ENCODE assay signal across 8 cellular contexts in the genomic region with DNA sequence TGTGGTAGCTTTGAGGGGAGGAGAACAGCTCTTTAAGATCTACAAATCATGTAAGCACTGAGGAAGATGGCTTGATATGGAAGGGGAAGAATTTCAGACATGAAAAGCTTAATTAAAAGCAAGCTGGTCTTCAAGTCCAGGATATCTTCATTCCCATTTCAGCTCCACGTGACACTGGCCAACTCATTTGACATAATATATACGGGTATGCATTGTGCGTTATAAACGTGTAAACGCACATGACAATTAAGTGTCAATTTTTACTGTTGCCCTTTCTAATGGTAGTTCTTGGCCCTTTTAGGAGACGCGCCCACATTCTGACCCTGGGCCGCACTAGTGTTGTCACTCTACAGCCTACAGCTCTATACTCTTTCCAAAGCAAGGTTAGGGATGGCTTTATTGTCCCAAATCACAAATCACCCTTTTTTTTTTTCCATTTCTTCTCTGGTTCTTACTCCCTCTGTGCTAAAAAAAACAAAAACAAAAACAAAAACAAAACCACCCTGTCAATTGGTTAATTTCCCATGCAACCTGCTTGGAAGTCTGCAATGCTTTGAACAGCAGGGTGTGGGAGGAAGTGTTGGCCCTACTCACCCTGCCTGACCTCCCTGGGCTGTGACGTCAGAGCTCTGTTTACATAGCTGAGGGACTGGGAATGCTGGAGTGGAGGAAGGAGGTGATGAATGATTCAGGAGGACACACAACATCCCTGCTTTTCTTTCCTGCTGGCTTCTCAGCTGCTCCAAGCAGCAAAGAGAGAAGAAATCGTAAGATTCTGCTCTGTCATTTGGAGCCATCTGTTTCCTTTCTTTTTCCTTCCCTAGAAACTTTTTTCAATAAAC. TPM values are rescaled to one million over a fixed set of nuclear protein-coding genes. Genes with fewer than 3 reads are reported as not detected.
DNase-seq lines count a peak whose midpoint lies in the region; ATAC-seq, FAIRE-seq and TF ChIP-seq lines count a peak whose summit lies in the region.

No MANE protein-coding gene starts in this region.

- ATAC-seq in sciatic nerve, result peak; percentile 92

- TF ChIP-seq POLR2A in H54 (IDR thresholded peaks at IDR 0.05; ENCODE audit: low read depth, low read length), result no peak

- in situ Hi-C loops in G401 (cut with HindIII; ENCODE audit: low sequenced_read_pairs), result no loop called here

- DNase-seq in H54 (ENCODE audit: insufficient read length, low spot score) (peak; percentile 75), SHP77 (lab: John Stamatoyannopoulos, UW) (peak; percentile 67 to 87), cardiac muscle cell (ENCODE audit: low read depth in 1 of 2, low spot score in 1 of 2) (peak; percentile 88 to 93), sciatic nerve (ENCODE audit: low spot score) (peak; percentile 88), NCI-H1105 (lab: John Stamatoyannopoulos, UW) (no peak), COLO829 (ENCODE audit: low spot score) (no peak), medulla oblongata (ENCODE audit: extremely low spot score) (no peak), G401 (ENCODE audit: low spot score) (no peak)

- no peak overlapping the region for H3K4me3 ChIP-seq in cardiac muscle cell

- FAIRE-seq in H54 (lab: Jason Lieb, UNC), result peak; percentile 97

- H3K27ac ChIP-seq in cardiac muscle cell, result no peak overlapping the region

- no peaks in the 10 kb centered on the region for H3K27me3 ChIP-seq in cardiac muscle cell

- intact Hi-C loops in sciatic nerve (cut with DNase I), result no loop called here

- H3K36me3 ChIP-seq in cardiac muscle cell, result no peaks in the 10 kb centered on the region

- no peak for TF ChIP-seq CTCF in cardiac muscle cell (IDR thresholded peaks at IDR 0.05; ENCODE audit: low read depth, low read length)

- peaks cover 28% of the 10 kb centered on the region for H3K4me1 ChIP-seq in cardiac muscle cell (ENCODE audit: low read depth)

- H3K9me3 ChIP-seq in cardiac muscle cell (ENCODE audit: low read depth), result no peaks in the 10 kb centered on the region

RNA-seq across cellular contexts. Expression of gene RFK, which starts 19.3 kb away (rescaled TPM):
- total RNA-seq in cardiac muscle cell (14.2 and 15.2 TPM in 2 replicates), sciatic nerve (16.3 TPM)
- 18.2 and 24.2 TPM in 2 replicates for polyA plus RNA-seq in cardiac muscle cell
- 57.6 and 62.2 TPM in 2 replicates for total RNA-seq in G401 (2014; rRNA removed; shearing (Covaris generic))

Comparison
In these comparisons a context has a peak if more than half of its experiments do, and no peak if none do; other contexts are left out.
1. DNase-seq: peak in H54 (single experiment), SHP77 (2 of 2), cardiac muscle cell (2 of 2) and sciatic nerve (single experiment); none in NCI-H1105 (single experiment), COLO829 (single experiment), medulla oblongata (single experiment) and G401 (single experiment).